In genomic region chr3:113264741-113265140, GRCh38 we compare ENCODE assay signal across 19 cellular contexts. TPM values are rescaled to one million over a fixed set of nuclear protein-coding genes. Genes with fewer than 3 reads are reported as not detected.
DNase-seq lines count a peak whose midpoint lies in the region; ATAC-seq and TF ChIP-seq lines count a peak whose summit lies in the region.
"Had no signal": no experiment of that assay in that cellular context is flagged by ENCODE, and none has a peak within 500 bp of the region (broad histone marks: within the 10 kb centered on the region; RNA-seq: fewer than 3 reads in every experiment).

No MANE protein-coding gene starts in this region.

- H3K27me3 ChIP-seq in layer of hippocampus (ENCODE audit: control insufficient read depth, insufficient read depth, low read length): no peaks in the 10 kb centered on the region
- H3K27me3 ChIP-seq: BLaER1 treated with 17β-estradiol and CSF1 and Interleukin-3, amounts not matched to agents 10 nM and 100 nM had no signal

- H3K9me3 Mint-ChIP-seq in brain: peaks cover 0 to 4% (median 0%) of the 10 kb centered on the region in 5 experiments
- H3K9me3 Mint-ChIP-seq: activated naive CD4-positive, alpha-beta T cell treated with anti-CD3 and anti-CD28 coated beads, Interleukin-2, amount 50 U/mL, for 24 hours; central memory CD8-positive, alpha-beta T cell had no signal

- H3K27ac Mint-ChIP-seq in brain: peak overlapping the region; percentile 92 to 96 (median 94)
- H3K27ac Mint-ChIP-seq: activated naive CD4-positive, alpha-beta T cell treated with anti-CD3 and anti-CD28 coated beads, Interleukin-2, amount 50 U/mL, for 24 hours had no signal

- H3K27me3 Mint-ChIP-seq in brain: no peaks in the 10 kb centered on the region
- H3K27me3 Mint-ChIP-seq: activated naive CD4-positive, alpha-beta T cell treated with anti-CD3 and anti-CD28 coated beads, Interleukin-2, amount 50 U/mL, for 24 hours had no signal

- intact Hi-C loops in left ventricle myocardium superior (cut with micrococcal nuclease): no loop called here

- TF ChIP-seq RAD21 in Ishikawa (IDR thresholded peaks at IDR 0.05; ENCODE audit: low read depth): no peak

- peaks cover 94% of the 10 kb centered on the region for H3K4me1 Mint-ChIP-seq in brain
- H3K4me1 Mint-ChIP-seq: activated naive CD4-positive, alpha-beta T cell treated with anti-CD3 and anti-CD28 coated beads, Interleukin-2, amount 50 U/mL, for 24 hours; central memory CD8-positive, alpha-beta T cell had no signal

- H3K27ac ChIP-seq in layer of hippocampus (ENCODE audit: low read depth, low read length): peak overlapping the region; percentile 48
- H3K27ac ChIP-seq: BLaER1 treated with 17β-estradiol and CSF1 and Interleukin-3, amounts not matched to agents 10 nM and 100 nM; heart right ventricle; lower lobe of right lung; parathyroid adenoma had no signal

- no peak for ATAC-seq in HG03354 (IDR thresholded peaks at IDR 0.05; ENCODE audit: poor library complexity, severe bottlenecking, unreplicated experiment)
- no peak for ATAC-seq in left ventricle myocardium superior
- ATAC-seq: GM12878, heart right ventricle, lower lobe of right lung, PC-3 had no signal

- peak overlapping the region in 4 of 5 experiments; percentile 19 to 64 (median 37) for H3K4me3 Mint-ChIP-seq in brain
- H3K4me3 Mint-ChIP-seq: activated naive CD4-positive, alpha-beta T cell treated with anti-CD3 and anti-CD28 coated beads, Interleukin-2, amount 50 U/mL, for 24 hours; central memory CD8-positive, alpha-beta T cell had no signal

- H3K36me3 Mint-ChIP-seq in brain: peaks cover 41% of the 10 kb centered on the region
- H3K36me3 Mint-ChIP-seq: activated naive CD4-positive, alpha-beta T cell treated with anti-CD3 and anti-CD28 coated beads, Interleukin-2, amount 50 U/mL, for 24 hours had no signal

- DNase-seq in retina (peak; percentile 54), RPMI8226 (no peak), COR-L47 (lab: John Stamatoyannopoulos, UW) (no peak), left ventricle myocardium superior (no peak)
- DNase-seq: activated CD8-positive, alpha-beta memory T cell treated with anti-CD3 and anti-CD28 coated beads, Interleukin-2, amount 50 U/mL, for 4 hours; heart right ventricle; lower lobe of right lung; PC-3; stimulated activated CD4-positive, alpha-beta T cell treated with anti-CD3 and anti-CD28 coated beads, Interleukin-1b, Interleukin-23, amount 100 ng/mL, for 48 hours; SW 1271 had no signal

- no peak for TF ChIP-seq CTCF in brain (conservative IDR thresholded peaks at IDR 0.05)

- TF ChIP-seq EP300 in Ishikawa (IDR thresholded peaks at IDR 0.05; ENCODE audit: borderline replicate concordance): 0 out of 2 replicates have a peak, but pooled peaks have one; percentile 46

TF ChIP-seq in Ishikawa, 13 proteins besides CTCF, POLR2A, EP300 and RAD21:
- TF ChIP-seq ZBTB7A (IDR thresholded peaks at IDR 0.05; ENCODE audit: low read depth): no peak
- no peak for TF ChIP-seq CEBPB (IDR thresholded peaks at IDR 0.05)
- TF ChIP-seq NFIC (IDR thresholded peaks at IDR 0.05): peak; percentile 66; the same call in 1 of the 2 replicates
- 0 out of 2 replicates have a peak, but pooled peaks have one; percentile 10 for TF ChIP-seq TEAD4 (IDR thresholded peaks at IDR 0.05)

RNA-seq across cellular contexts. Expression of gene BOC, which starts 53.4 kb away (rescaled TPM):
- polyA plus RNA-seq in brain (ENCODE audit: insufficient read depth, low read depth, low replicate concordance): 23.3 TPM
- total RNA-seq in left ventricle myocardium superior: 5.5 TPM
- total RNA-seq: GM12878 had no signal
